9 cellular contexts compared by ENCODE assay signal in the genomic region with DNA sequence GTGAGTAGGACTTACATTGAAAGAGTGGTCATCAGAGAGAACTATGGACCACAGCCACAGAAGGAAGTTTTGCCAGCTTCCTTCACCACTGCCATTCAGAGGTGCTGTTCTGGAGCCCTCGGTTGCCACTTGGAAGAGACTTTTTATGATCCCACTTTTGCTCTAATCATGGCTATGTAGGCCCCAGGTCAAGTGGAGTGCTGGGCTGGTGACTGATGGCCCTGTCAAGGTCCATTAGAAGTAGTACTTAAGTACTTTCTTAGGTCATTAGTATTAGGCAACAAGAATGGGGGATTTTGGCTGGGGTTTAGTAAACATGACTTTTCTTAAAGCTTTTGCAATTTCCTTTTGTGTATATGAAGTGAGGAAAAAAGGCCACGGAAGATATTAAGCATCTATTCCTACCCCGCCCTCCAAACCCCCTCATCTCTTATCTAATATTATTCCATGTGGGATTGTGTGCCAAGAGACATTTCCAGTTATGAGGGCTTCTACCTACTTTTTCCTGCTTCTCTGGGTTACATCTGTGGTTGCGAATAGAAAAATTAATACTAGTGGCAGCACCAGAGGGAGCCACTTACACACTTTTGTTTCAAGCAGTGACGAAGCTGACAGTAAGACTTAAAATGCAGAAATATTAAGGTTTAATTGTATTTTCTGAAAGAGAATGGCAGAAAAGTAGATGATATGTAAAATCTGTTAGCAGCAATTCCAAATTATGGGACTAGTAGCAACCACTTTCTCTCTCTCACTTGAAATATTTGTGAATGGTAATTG. TPM values are rescaled to one million over a fixed set of nuclear protein-coding genes. Genes with fewer than 3 reads are reported as not detected.
DNase-seq lines count a peak whose midpoint lies in the region; ATAC-seq and TF ChIP-seq lines count a peak whose summit lies in the region.
"Had no signal": no experiment of that assay in that cellular context is flagged by ENCODE, and none has a peak within 500 bp of the region (broad histone marks: within the 10 kb centered on the region; RNA-seq: fewer than 3 reads in every experiment).

No MANE protein-coding gene starts in this region.

- DNase-seq in GM10248 (ENCODE audit: extremely low spot score) (no peak), NCI-H1417 (lab: John Stamatoyannopoulos, UW) (peak; percentile 5 to 74 (median 36)), brain microvascular endothelial cell (peak; percentile 56), right lobe of liver (no peak), NCI-H128 (lab: John Stamatoyannopoulos, UW; ENCODE audit: unreplicated experiment) (no peak)
- DNase-seq in activated T-cell treated with anti-CD3 and anti-CD28 coated beads, Interleukin-2, amount 50 U/mL, for 4 hours: no peak

- H3K4me3 Mint-ChIP-seq in activated T-cell treated with anti-CD3 and anti-CD28 coated beads, Interleukin-2, amount 50 U/mL, for 4 hours: no peak overlapping the region

- intact Hi-C loops in right lobe of liver (cut with DNase I): no loop called here

- no peak for ATAC-seq in right lobe of liver
- no peak for ATAC-seq in GM21737 (IDR thresholded peaks at IDR 0.05; ENCODE audit: unreplicated experiment)
- no peak for ATAC-seq in HG03442 (IDR thresholded peaks at IDR 0.05; ENCODE audit: unreplicated experiment)
- no peak for ATAC-seq in activated T-cell treated with anti-CD3 and anti-CD28 coated beads, Interleukin-2, amount 50 U/mL, for 4 hours

- no peaks in the 10 kb centered on the region for H3K36me3 ChIP-seq in brain microvascular endothelial cell (replicated peaks)
- no peaks in the 10 kb centered on the region for H3K36me3 ChIP-seq in right lobe of liver

- no peak overlapping the region for H3K27ac ChIP-seq in brain microvascular endothelial cell
- no peak overlapping the region for H3K27ac ChIP-seq in right lobe of liver

- CTCF ChIA-PET in GM10248 (lab: Yijun Ruan, JAX): no interaction called here

- no peaks in the 10 kb centered on the region for H3K4me1 Mint-ChIP-seq in activated T-cell treated with anti-CD3 and anti-CD28 coated beads, Interleukin-2, amount 50 U/mL, for 4 hours (ENCODE audit: low read depth)

- no peaks in the 10 kb centered on the region for H3K9me3 ChIP-seq in right lobe of liver

- no peak for TF ChIP-seq POLR2A in right lobe of liver (IDR thresholded peaks at IDR 0.05)

- 18% methylated on average over 4 of the region's 5 CpGs for WGBS in right lobe of liver (ENCODE audit: insufficient coverage, low coverage, low lambda C conversion rate, missing lambda C conversion rate)

- H3K4me1 ChIP-seq in right lobe of liver: no peaks in the 10 kb centered on the region

- no peaks in the 10 kb centered on the region for H3K36me3 Mint-ChIP-seq in activated T-cell treated with anti-CD3 and anti-CD28 coated beads, Interleukin-2, amount 50 U/mL, for 4 hours (ENCODE audit: insufficient read depth)

- peak; percentile 13 for TF ChIP-seq CTCF in GM10248 (IDR thresholded peaks at IDR 0.05; ENCODE audit: control extremely low read depth, extremely low read depth, low read depth, missing control alignments)
- TF ChIP-seq CTCF in brain microvascular endothelial cell (IDR thresholded peaks at IDR 0.05; ENCODE audit: low read depth, low read length, missing control alignments): peak; percentile 59
- TF ChIP-seq CTCF in right lobe of liver (IDR thresholded peaks at IDR 0.05): peak in 3 of 4 donors; percentile 7 to 13 (median 13)

- H3K4me3 ChIP-seq in brain microvascular endothelial cell (ENCODE audit: low read depth, low read length): no peak overlapping the region
- H3K4me3 ChIP-seq in right lobe of liver: no peak overlapping the region

- in situ Hi-C loops in brain microvascular endothelial cell (cut with HindIII; ENCODE audit: low pct_ligation_motif_present, low sequenced_read_pairs): no loop called here

- H3K27me3 ChIP-seq in brain microvascular endothelial cell (replicated peaks): no peaks in the 10 kb centered on the region
- no peaks in the 10 kb centered on the region for H3K27me3 ChIP-seq in right lobe of liver

- H3K27me3 Mint-ChIP-seq in activated T-cell treated with anti-CD3 and anti-CD28 coated beads, Interleukin-2, amount 50 U/mL, for 4 hours (ENCODE audit: low read depth): no peaks in the 10 kb centered on the region

- POLR2A ChIA-PET in GM10248 (lab: Yijun Ruan, JAX): no interaction called here

- no peaks in the 10 kb centered on the region for H3K9me3 Mint-ChIP-seq in activated T-cell treated with anti-CD3 and anti-CD28 coated beads, Interleukin-2, amount 50 U/mL, for 4 hours

RNA-seq across cellular contexts. Expression of gene NLGN1, which starts 13.9 kb away (rescaled TPM):
- total RNA-seq in right lobe of liver: under 1 TPM in 2 of 6 experiments, not detected in 4; 0.02 to 0.12 TPM
- total RNA-seq in activated T-cell treated with anti-CD3 and anti-CD28 coated beads, Interleukin-2, amount 50 U/mL, for 4 hours: not detected
- total RNA-seq: T-helper 1 cell treated with Interleukin-12 subunit alpha and Interleukin-12 subunit beta and Interleukin-4 antibody, amounts not matched to agents 30 ng/mL and 1 ng/mL, for 36 hours had no signal

Comparison
In these comparisons a context has a peak if more than half of its experiments do, and no peak if none do; other contexts are left out.
1. DNase-seq: peak in NCI-H1417 (3 of 3) and brain microvascular endothelial cell (single experiment); none in GM10248 (single experiment), right lobe of liver (0 of 3), NCI-H128 (single experiment) and activated T-cell treated with anti-CD3 and anti-CD28 coated beads, Interleukin-2, amount 50 U/mL, for 4 hours (single experiment).
2. Peak in every context shown above with its lines, with median percentiles within 50 percentile points of each other: CTCF ChIP-seq.